17 cellular contexts compared by ENCODE assay signal in genomic region chr20:36775826-36776225, GRCh38. TPM values are rescaled to one million over a fixed set of nuclear protein-coding genes. Genes with fewer than 3 reads are reported as not detected.
DNase-seq lines count a peak whose midpoint lies in the region; TF ChIP-seq lines count a peak whose summit lies in the region.
"Had no signal": no experiment of that assay in that cellular context is flagged by ENCODE, and none has a peak within 500 bp of the region (broad histone marks: within the 10 kb centered on the region; RNA-seq: fewer than 3 reads in every experiment).

No MANE protein-coding gene starts in this region.

- H3K4me1 ChIP-seq in neural progenitor cell, result peaks cover 19% of the 10 kb centered on the region

- in situ Hi-C loops in G401 (cut with HindIII; ENCODE audit: low sequenced_read_pairs), result no loop called here

- H3K9me3 ChIP-seq in neural progenitor cell (ENCODE audit: low read depth), result no peaks in the 10 kb centered on the region
- H3K9me3 ChIP-seq: heart right ventricle had no signal

- H3K27me3 Mint-ChIP-seq in CD14-positive monocyte (ENCODE audit: low read depth in 3 of 3) (peaks cover 0 to 2% (median 0%) of the 10 kb centered on the region in 3 donors), neural progenitor cell (ENCODE audit: insufficient read depth, low read depth) (peaks cover 14% of the 10 kb centered on the region)
- H3K27me3 Mint-ChIP-seq: stimulated activated naive CD8-positive, alpha-beta T cell treated with anti-CD3 and anti-CD28 coated beads, Interleukin-15, amount 100 ng/mL, for 72 hours had no signal

- no peak overlapping the region for H3K4me3 ChIP-seq in neural progenitor cell
- H3K4me3 ChIP-seq: heart right ventricle, K562 had no signal

- peaks cover 22% of the 10 kb centered on the region for H3F3A ChIP-seq in neural progenitor cell (ENCODE audit: low read depth)

- H3K4me1 Mint-ChIP-seq in CD14-positive monocyte (peaks cover 28% of the 10 kb centered on the region), neural progenitor cell (peaks cover 17% of the 10 kb centered on the region)

- H3K9me3 Mint-ChIP-seq in CD14-positive monocyte (no peaks in the 10 kb centered on the region), neural progenitor cell (no peaks in the 10 kb centered on the region)
- H3K9me3 Mint-ChIP-seq: stimulated activated naive CD8-positive, alpha-beta T cell treated with anti-CD3 and anti-CD28 coated beads, Interleukin-15, amount 100 ng/mL, for 72 hours had no signal

- intact Hi-C loops in CD14-positive monocyte (cut with micrococcal nuclease), result loop anchor here in 1 of 2 donors (10.0 kb wide), 3 partner anchors 89 to 311 kb away; a partner anchor contains a TSS

- H3K4me3 Mint-ChIP-seq in CD14-positive monocyte, result no peak overlapping the region
- peak overlapping the region; percentile 14 for H3K4me3 Mint-ChIP-seq in neural progenitor cell

- no peak overlapping the region for H3K4me2 ChIP-seq in neural progenitor cell

- no peaks in the 10 kb centered on the region for H3K27me3 ChIP-seq in neural progenitor cell
- H3K27me3 ChIP-seq: heart right ventricle had no signal

- peaks cover 20% of the 10 kb centered on the region for H3K79me2 ChIP-seq in neural progenitor cell (ENCODE audit: low read depth)

- H3K9ac ChIP-seq in neural progenitor cell, result no peak overlapping the region

- no peaks in the 10 kb centered on the region for H4K20me1 ChIP-seq in neural progenitor cell (ENCODE audit: low read depth)

- H3K36me3 Mint-ChIP-seq in CD14-positive monocyte (peaks cover 3 to 4% of the 10 kb centered on the region in 2 donors), neural progenitor cell (no peaks in the 10 kb centered on the region)

- no peak for TF ChIP-seq CTCF in CD14-positive monocyte (IDR thresholded peaks at IDR 0.05)
- TF ChIP-seq CTCF in neural progenitor cell (IDR thresholded peaks at IDR 0.05), result no peak

- DNase-seq in CD14-positive monocyte (ENCODE audit: low spot score), result no peak
- peak; percentile 11 for DNase-seq in G401 (ENCODE audit: low spot score)
- peak; percentile 12 for DNase-seq in cerebellar cortex (ENCODE audit: low spot score)
- DNase-seq in neural progenitor cell (ENCODE audit: low spot score), result no peak
- no peak for DNase-seq in nucleus accumbens (lab: John Stamatoyannopoulos, UW)
- DNase-seq in NCI-H526 treated with DMSO at 0.1 percent for 48 hours (lab: John Stamatoyannopoulos, UW), result no peak
- no peak for DNase-seq in NCI-H1092 treated with DMSO at 0.1 percent for 48 hours (lab: John Stamatoyannopoulos, UW)
- DNase-seq: activated CD4-positive, CD25-positive, alpha-beta regulatory T cell treated with anti-CD3 and anti-CD28 coated beads, Interleukin-2, amount 50 U/mL, for 72 hours; activated CD8-positive, alpha-beta memory T cell treated with anti-CD3 and anti-CD28 coated beads for 24 hours; effector CD8-positive, alpha-beta T cell; heart right ventricle; NCI-H1105 treated with DMSO at 0.1 percent for 48 hours; NCI-H526; right cardiac atrium; SHP77; stimulated activated naive CD8-positive, alpha-beta T cell treated with anti-CD3 and anti-CD28 coated beads, Interleukin-15, amount 100 ng/mL, for 72 hours had no signal

- peak overlapping the region in 6 of 7 donors; percentile 9 to 84 (median 74) for H3K27ac Mint-ChIP-seq in CD14-positive monocyte
- H3K27ac Mint-ChIP-seq in neural progenitor cell, result peak overlapping the region; percentile 8

- no peak overlapping the region for H2AFZ ChIP-seq in neural progenitor cell (replicated peaks)

- H3K27ac ChIP-seq in neural progenitor cell, result no peak overlapping the region

- H3K36me3 ChIP-seq in neural progenitor cell, result peaks cover 7% of the 10 kb centered on the region

RNA-seq across cellular contexts. Expression of gene DSN1, which starts 2.3 kb away (rescaled TPM):
- 1 to 10 TPM; 5.1 to 5.2 TPM for polyA plus RNA-seq in CD14-positive monocyte
- total RNA-seq in G401 (2014; rRNA removed; shearing (Covaris generic)), result 31.0 and 31.1 TPM in 2 replicates
- 34.4 and 48.2 TPM in 2 replicates for total RNA-seq in neural progenitor cell (ENCODE audit: low replicate concordance)

RNA-seq across cellular contexts. Expression of gene NDRG3, which starts 29.9 kb away (rescaled TPM):
- polyA plus RNA-seq in CD14-positive monocyte, result 10 to 100 TPM; 21.7 to 23.2 TPM
- 27.8 and 34.6 TPM in 2 replicates for total RNA-seq in G401 (2014; rRNA removed; shearing (Covaris generic))
- 23.8 and 25.3 TPM in 2 replicates for total RNA-seq in neural progenitor cell (ENCODE audit: low replicate concordance)

Comparison
In these comparisons a context has a peak if more than half of its experiments do, and no peak if none do; other contexts are left out.
1. DNase-seq: peak in G401 (single experiment) and cerebellar cortex (single experiment); none in CD14-positive monocyte (single experiment), neural progenitor cell (single experiment), nucleus accumbens (0 of 56), NCI-H526 treated with DMSO at 0.1 percent for 48 hours (single experiment) and NCI-H1092 treated with DMSO at 0.1 percent for 48 hours (single experiment).